In the genomic region with DNA sequence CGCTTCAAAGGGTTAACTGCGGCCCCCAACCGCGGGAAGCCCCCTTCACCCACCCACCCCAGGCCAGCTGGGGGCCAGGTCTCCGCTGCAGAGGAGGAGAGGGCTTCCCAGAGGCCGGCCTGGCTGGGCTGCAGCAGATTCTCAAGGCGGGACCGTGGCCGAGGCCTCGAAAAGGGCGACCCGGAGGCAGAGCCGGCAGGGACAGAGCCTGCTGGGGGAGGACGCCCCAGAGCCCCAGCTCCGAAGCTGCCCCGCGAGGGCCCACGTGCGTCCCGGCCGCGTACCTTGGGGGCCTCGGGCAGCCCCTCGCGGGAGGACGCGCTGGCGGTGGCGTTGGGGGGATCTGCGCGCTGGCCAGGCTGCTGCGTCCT, we compare ENCODE assay signal across 16 cellular contexts. TPM values are rescaled to one million over a fixed set of nuclear protein-coding genes. Genes with fewer than 3 reads are reported as not detected.
"Had no signal": no experiment of that assay in that cellular context is flagged by ENCODE, and none has a peak within 500 bp of the region (broad histone marks: within the 10 kb centered on the region; RNA-seq: fewer than 3 reads in every experiment).

No MANE protein-coding gene starts in this region.

- H3K9me3 ChIP-seq: right atrium auricular region, transverse colon had no signal

- H3K27ac ChIP-seq: right atrium auricular region, transverse colon had no signal

- H3K36me3 ChIP-seq: right atrium auricular region, transverse colon had no signal

- H3K9me3 Mint-ChIP-seq: activated CD4-positive, alpha-beta memory T cell treated with anti-CD3 and anti-CD28 coated beads for 36 hours; activated naive CD8-positive, alpha-beta T cell treated with anti-CD3 and anti-CD28 coated beads, Interleukin-2, amount 10 ng/mL, durations not matched to agents 7 days and 5 days; activated T-cell treated with anti-CD3 and anti-CD28 coated beads, Interleukin-2, amount 50 U/mL, for 4 hours; stimulated activated memory B cell treated with anti-CD40 and anti-IgM and Interleukin-4, amounts not matched to agents 10 μg/mL and 1 μg/mL and 100 μg/mL, for 72 hours; T-cell had no signal

- DNase-seq: activated CD4-positive, alpha-beta memory T cell treated with anti-CD3 and anti-CD28 coated beads for 36 hours; activated naive CD8-positive, alpha-beta T cell treated with anti-CD3 and anti-CD28 coated beads, Interleukin-2, amount 10 ng/mL, durations not matched to agents 7 days and 5 days; activated T-cell treated with anti-CD3 and anti-CD28 coated beads, Interleukin-2, amount 50 U/mL, for 4 hours; aorta; foreskin melanocyte; head of caudate nucleus; islet precursor cell; midbrain; small intestine; T-cell; T1000; transverse colon had no signal

- H3K27me3 Mint-ChIP-seq: activated CD4-positive, alpha-beta memory T cell treated with anti-CD3 and anti-CD28 coated beads for 36 hours had no signal

- H3K4me3 Mint-ChIP-seq: activated CD4-positive, alpha-beta memory T cell treated with anti-CD3 and anti-CD28 coated beads for 36 hours; activated naive CD8-positive, alpha-beta T cell treated with anti-CD3 and anti-CD28 coated beads, Interleukin-2, amount 10 ng/mL, durations not matched to agents 7 days and 5 days; activated T-cell treated with anti-CD3 and anti-CD28 coated beads, Interleukin-2, amount 50 U/mL, for 4 hours; stimulated activated memory B cell treated with anti-CD40 and anti-IgM and Interleukin-4, amounts not matched to agents 10 μg/mL and 1 μg/mL and 100 μg/mL, for 72 hours; T-cell had no signal

- ATAC-seq: stimulated activated memory B cell treated with anti-CD40 and anti-IgM and Interleukin-4, amounts not matched to agents 10 μg/mL and 1 μg/mL and 100 μg/mL, for 72 hours; T-cell had no signal

- H3K36me3 Mint-ChIP-seq: activated CD4-positive, alpha-beta memory T cell treated with anti-CD3 and anti-CD28 coated beads for 36 hours; stimulated activated memory B cell treated with anti-CD40 and anti-IgM and Interleukin-4, amounts not matched to agents 10 μg/mL and 1 μg/mL and 100 μg/mL, for 72 hours; T-cell had no signal

- FAIRE-seq: endothelial cell of umbilical vein, small intestine had no signal

- H3K4me3 ChIP-seq: transverse colon had no signal

- H3K27ac Mint-ChIP-seq: activated CD4-positive, alpha-beta memory T cell treated with anti-CD3 and anti-CD28 coated beads for 36 hours; activated naive CD8-positive, alpha-beta T cell treated with anti-CD3 and anti-CD28 coated beads, Interleukin-2, amount 10 ng/mL, durations not matched to agents 7 days and 5 days; stimulated activated memory B cell treated with anti-CD40 and anti-IgM and Interleukin-4, amounts not matched to agents 10 μg/mL and 1 μg/mL and 100 μg/mL, for 72 hours; T-cell had no signal

RNA-seq across cellular contexts. Expression of a gene that starts 0.3 kb away (rescaled TPM):
- total RNA-seq: liver, right atrium auricular region had no signal
